24 cellular contexts compared by ENCODE assay signal in the genomic region with DNA sequence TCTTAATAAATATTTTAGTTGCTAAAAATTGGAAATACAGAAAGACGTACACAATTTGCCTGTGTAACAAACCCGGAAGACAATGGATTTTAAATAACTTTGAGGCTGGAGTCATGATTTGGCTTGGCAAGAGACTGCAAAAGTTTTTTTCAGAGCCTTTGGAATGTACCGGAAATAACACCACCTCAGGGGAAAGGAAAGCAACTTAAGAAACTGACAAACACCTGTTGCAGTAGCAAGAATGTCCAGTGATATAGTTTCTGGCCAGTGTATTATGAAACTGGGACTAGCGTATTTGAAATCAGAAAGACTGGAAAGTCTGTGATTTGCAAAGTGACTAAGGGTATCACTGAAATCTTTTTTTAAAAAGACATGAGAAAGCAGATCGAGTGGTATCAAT. TPM values are rescaled to one million over a fixed set of nuclear protein-coding genes. Genes with fewer than 3 reads are reported as not detected.
A peak's percentile ranks its signal among the peaks of the same experiment; 100 is the strongest.
DNase-seq lines count a peak whose midpoint lies in the region; ATAC-seq and TF ChIP-seq lines count a peak whose summit lies in the region.
"Had no signal": no experiment of that assay in that cellular context is flagged by ENCODE, and none has a peak within 500 bp of the region (broad histone marks: within the 10 kb centered on the region; RNA-seq: fewer than 3 reads in every experiment).

No MANE protein-coding gene starts in this region.

- H3K4me3 Mint-ChIP-seq in osteocyte (ENCODE audit: unreplicated experiment) = no peak overlapping the region
- H3K4me3 Mint-ChIP-seq: CD8-positive, alpha-beta memory T cell; stimulated activated effector memory CD8-positive, alpha-beta T cell treated with anti-CD3 and anti-CD28 coated beads, Interleukin-12 subunit alpha, Interleukin-12 subunit beta, amount 100 ng/mL, for 72 hours had no signal

- H3K4me3 ChIP-seq in AG10803 (ENCODE audit: low read length) = no peak overlapping the region
- no peak overlapping the region for H3K4me3 ChIP-seq in RWPE2 (ENCODE audit: severe bottlenecking)
- H3K4me3 ChIP-seq in left ventricle myocardium inferior = peak overlapping the region; percentile 44
- H3K4me3 ChIP-seq in testis = peak overlapping the region in 1 of 2 donors; percentile 1
- H3K4me3 ChIP-seq: smooth muscle cell had no signal

- TF ChIP-seq POLR2A in testis (IDR thresholded peaks at IDR 0.05) = no peak

- H3K27me3 ChIP-seq in RWPE2 (ENCODE audit: insufficient read depth, poor library complexity, severe bottlenecking) = no peaks in the 10 kb centered on the region
- H3K27me3 ChIP-seq in left ventricle myocardium inferior (ENCODE audit: low read depth) = no peaks in the 10 kb centered on the region
- H3K27me3 ChIP-seq in testis = no peaks in the 10 kb centered on the region

- peak overlapping the region; percentile 27 for H3K27ac Mint-ChIP-seq in osteocyte (ENCODE audit: unreplicated experiment)
- H3K27ac Mint-ChIP-seq: CD8-positive, alpha-beta memory T cell; stimulated activated effector memory CD8-positive, alpha-beta T cell treated with anti-CD3 and anti-CD28 coated beads, Interleukin-12 subunit alpha, Interleukin-12 subunit beta, amount 100 ng/mL, for 72 hours had no signal

- WGBS in testis, 2 donors = 50 to 61% methylated on average over 5 of the region's 5 CpGs

- H3K36me3 Mint-ChIP-seq in osteocyte (ENCODE audit: unreplicated experiment) = no peaks in the 10 kb centered on the region
- H3K36me3 Mint-ChIP-seq: CD8-positive, alpha-beta memory T cell; stimulated activated effector memory CD8-positive, alpha-beta T cell treated with anti-CD3 and anti-CD28 coated beads, Interleukin-12 subunit alpha, Interleukin-12 subunit beta, amount 100 ng/mL, for 72 hours had no signal

- no peaks in the 10 kb centered on the region for H3K36me3 ChIP-seq in RWPE2 (ENCODE audit: low read depth)
- no peaks in the 10 kb centered on the region for H3K36me3 ChIP-seq in left ventricle myocardium inferior
- H3K36me3 ChIP-seq in testis (ENCODE audit: low read depth, missing control alignments) = no peaks in the 10 kb centered on the region

- ATAC-seq in RWPE2 (ENCODE audit: low read depth) = peak; percentile 58; the same call in 2 of the 3 replicates
- no peak for ATAC-seq in GM19324 (IDR thresholded peaks at IDR 0.05; ENCODE audit: low FRiP score, unreplicated experiment)
- ATAC-seq in HG02571 (IDR thresholded peaks at IDR 0.05; ENCODE audit: unreplicated experiment) = no peak
- ATAC-seq: esophagus mucosa; left colon; stimulated activated effector memory CD8-positive, alpha-beta T cell treated with anti-CD3 and anti-CD28 coated beads, Interleukin-12 subunit alpha, Interleukin-12 subunit beta, amount 100 ng/mL, for 72 hours had no signal

- H3K4me1 ChIP-seq in RWPE2 (ENCODE audit: insufficient read depth, poor library complexity, severe bottlenecking) (peaks cover 19% of the 10 kb centered on the region), left ventricle myocardium inferior (no peaks in the 10 kb centered on the region), testis (no peaks in the 10 kb centered on the region)

- TF ChIP-seq CTCF in AG10803 (conservative IDR thresholded peaks at IDR 0.05; ENCODE audit: low read length) (no peak), RWPE2 (IDR thresholded peaks at IDR 0.05; ENCODE audit: poor library complexity, severe bottlenecking) (no peak), left ventricle myocardium inferior (IDR thresholded peaks at IDR 0.05; ENCODE audit: borderline replicate concordance) (no peak), osteocyte (IDR thresholded peaks at IDR 0.05) (no peak), testis (IDR thresholded peaks at IDR 0.05) (no peak)

- intact Hi-C loops in left ventricle myocardium inferior (cut with micrococcal nuclease) (no loop called here), testis (cut with DNase I; ENCODE audit: low total_unique reads) (no loop called here)

- no peak overlapping the region for H3K27ac ChIP-seq in RWPE2 (ENCODE audit: poor library complexity, severe bottlenecking)
- H3K27ac ChIP-seq in left ventricle myocardium inferior (replicated peaks) = peak overlapping the region; percentile 63
- H3K27ac ChIP-seq in testis = peak overlapping the region in 1 of 2 donors; percentile 54

- DNase-seq in AG10803 (ENCODE audit: low read depth) (peak; percentile 8), RWPE2 (ENCODE audit: low spot score) (no peak), left ventricle myocardium inferior (no peak), osteocyte (ENCODE audit: extremely low spot score, unreplicated experiment) (no peak), SHP77 treated with DMSO at 0.1 percent for 48 hours (lab: John Stamatoyannopoulos, UW) (no peak), testis (no peak)
- DNase-seq: activated CD4-positive, CD25-positive, alpha-beta regulatory T cell; amygdala; CD8-positive, alpha-beta memory T cell; cortex of kidney; H7; hippocampal formation; left colon; NCI-H2029 treated with DMSO at 0.1 percent for 48 hours; NCI-H526 treated with DMSO at 0.1 percent for 48 hours had no signal

- peaks cover 15% of the 10 kb centered on the region for H3K4me1 Mint-ChIP-seq in osteocyte (ENCODE audit: unreplicated experiment)
- H3K4me1 Mint-ChIP-seq: CD8-positive, alpha-beta memory T cell; stimulated activated effector memory CD8-positive, alpha-beta T cell treated with anti-CD3 and anti-CD28 coated beads, Interleukin-12 subunit alpha, Interleukin-12 subunit beta, amount 100 ng/mL, for 72 hours had no signal

- H3K9me3 ChIP-seq in RWPE2 (ENCODE audit: severe bottlenecking) (no peaks in the 10 kb centered on the region), left ventricle myocardium inferior (replicated peaks) (no peaks in the 10 kb centered on the region), testis (no peaks in the 10 kb centered on the region)

- no peaks in the 10 kb centered on the region for H3K27me3 Mint-ChIP-seq in osteocyte (ENCODE audit: unreplicated experiment)
- H3K27me3 Mint-ChIP-seq: CD8-positive, alpha-beta memory T cell had no signal

- H3K9me3 Mint-ChIP-seq in osteocyte (ENCODE audit: unreplicated experiment) = no peaks in the 10 kb centered on the region

RNA-seq across cellular contexts. Expression of gene MUSK, which starts 0.8 kb away (rescaled TPM):
- 1.5 TPM for total RNA-seq in left ventricle myocardium inferior
- total RNA-seq in osteocyte = not detected in 2 replicates
- total RNA-seq in testis = 10 to 100 TPM in 1 of 2 donors, 1 to 10 TPM in 1; 6.9 to 11.6 TPM
- 2.8 TPM for polyA plus RNA-seq in testis (ENCODE audit: insufficient read depth, low read depth, low replicate concordance)
- total RNA-seq: A673; activated CD8-positive, alpha-beta memory T cell treated with anti-CD3 and anti-CD28 coated beads for 36 hours; CD8-positive, alpha-beta memory T cell; H7; smooth muscle cell; T-helper 1 cell treated with Interleukin-12 subunit alpha and Interleukin-12 subunit beta and Interleukin-4 antibody, amounts not matched to agents 30 ng/mL and 1 ng/mL, for 36 hours; ureter had no signal
- polyA plus RNA-seq: CD8-positive, alpha-beta memory T cell; smooth muscle cell had no signal
